17 cellular contexts compared by ENCODE assay signal in the genomic region with DNA sequence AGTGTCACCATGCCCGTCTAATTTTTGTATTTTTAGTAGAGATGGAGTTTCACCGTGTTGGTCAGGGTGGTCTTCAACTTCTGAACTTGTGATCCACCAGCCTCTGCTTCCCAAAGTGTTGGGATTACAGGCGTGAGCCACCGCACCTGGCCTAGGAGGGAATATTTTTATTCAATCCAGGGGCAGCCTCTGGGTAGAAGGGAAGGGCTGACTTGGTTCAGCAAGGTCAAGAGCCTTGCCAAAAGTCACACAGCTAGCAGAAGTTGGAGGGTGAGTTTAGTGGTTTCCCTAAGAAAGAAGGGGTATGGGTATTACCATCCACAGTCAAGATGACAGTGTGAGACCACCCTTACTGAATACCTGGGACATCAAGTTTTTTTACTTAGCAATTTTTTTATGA. TPM values are rescaled to one million over a fixed set of nuclear protein-coding genes. Genes with fewer than 3 reads are reported as not detected.
DNase-seq lines count a peak whose midpoint lies in the region; ATAC-seq and TF ChIP-seq lines count a peak whose summit lies in the region.
"Had no signal": no experiment of that assay in that cellular context is flagged by ENCODE, and none has a peak within 500 bp of the region (broad histone marks: within the 10 kb centered on the region; RNA-seq: fewer than 3 reads in every experiment).

No MANE protein-coding gene starts in this region.

- H3K9me3 Mint-ChIP-seq in activated naive CD4-positive, alpha-beta T cell treated with anti-CD3 and anti-CD28 coated beads for 36 hours: no peaks in the 10 kb centered on the region
- H3K9me3 Mint-ChIP-seq in activated T-helper 17 cell treated with anti-CD3 and anti-CD28 coated beads, Interleukin-2, amount 50 U/mL, for 72 hours: no peaks in the 10 kb centered on the region
- H3K9me3 Mint-ChIP-seq in mesothelial cell of epicardium: no peaks in the 10 kb centered on the region

- H3K36me3 Mint-ChIP-seq in activated naive CD4-positive, alpha-beta T cell treated with anti-CD3 and anti-CD28 coated beads for 36 hours (ENCODE audit: low read depth): peaks cover 2% of the 10 kb centered on the region
- H3K36me3 Mint-ChIP-seq in activated T-helper 17 cell treated with anti-CD3 and anti-CD28 coated beads, Interleukin-2, amount 50 U/mL, for 72 hours (ENCODE audit: low read depth): peaks cover 4% of the 10 kb centered on the region
- no peaks in the 10 kb centered on the region for H3K36me3 Mint-ChIP-seq in mesothelial cell of epicardium

- TF ChIP-seq CTCF in mesothelial cell of epicardium (IDR thresholded peaks at IDR 0.05; ENCODE audit: unreplicated experiment): no peak

- H3K4me1 Mint-ChIP-seq in activated naive CD4-positive, alpha-beta T cell treated with anti-CD3 and anti-CD28 coated beads for 36 hours (ENCODE audit: low read depth): peaks cover 7% of the 10 kb centered on the region
- H3K4me1 Mint-ChIP-seq in activated T-helper 17 cell treated with anti-CD3 and anti-CD28 coated beads, Interleukin-2, amount 50 U/mL, for 72 hours: no peaks in the 10 kb centered on the region
- H3K4me1 Mint-ChIP-seq in mesothelial cell of epicardium: peaks cover 24% of the 10 kb centered on the region

- H3K27ac Mint-ChIP-seq in activated naive CD4-positive, alpha-beta T cell treated with anti-CD3 and anti-CD28 coated beads for 36 hours: peak overlapping the region; percentile 24
- peak overlapping the region; percentile 48 for H3K27ac Mint-ChIP-seq in activated T-helper 17 cell treated with anti-CD3 and anti-CD28 coated beads, Interleukin-2, amount 50 U/mL, for 72 hours
- no peak overlapping the region for H3K27ac Mint-ChIP-seq in mesothelial cell of epicardium

- ATAC-seq in activated T-helper 17 cell treated with anti-CD3 and anti-CD28 coated beads, Interleukin-2, amount 50 U/mL, for 72 hours (replicated peaks): no peak
- ATAC-seq in HG02840 (IDR thresholded peaks at IDR 0.05; ENCODE audit: low FRiP score, unreplicated experiment): no peak

- intact Hi-C loops in activated naive CD4-positive, alpha-beta T cell treated with anti-CD3 and anti-CD28 coated beads for 36 hours (cut with micrococcal nuclease): no loop called here

- DNase-seq in activated naive CD4-positive, alpha-beta T cell treated with anti-CD3 and anti-CD28 coated beads for 36 hours: no peak
- DNase-seq in activated naive CD4-positive, alpha-beta T cell (lab: John Stamatoyannopoulos, UW): no peak
- DNase-seq in islet precursor cell (peak; percentile 12), mesothelial cell of epicardium (ENCODE audit: low spot score in 2 of 2, unreplicated experiment in 2 of 2) (no peak), NCI-H1436 (lab: John Stamatoyannopoulos, UW) (no peak)
- no peak for DNase-seq in activated CD8-positive, alpha-beta memory T cell treated with anti-CD3 and anti-CD28 coated beads, Interleukin-2, amount 50 U/mL, for 4 hours
- DNase-seq: C1 segment of cervical spinal cord, GF-D8, GOT3, Kasumi-1, MM.1S, NCI-H1092 treated with DMSO at 0.1 percent for 48 hours, NCI-H1694 treated with DMSO at 0.1 percent for 48 hours, NCI-H226, NCI-H524 treated with DMSO at 0.1 percent for 48 hours had no signal

- CTCF ChIA-PET in activated naive CD4-positive, alpha-beta T cell treated with anti-CD3 and anti-CD28 coated beads for 36 hours (lab: Charles Lee): no interaction called here

- no peak overlapping the region for H3K4me3 Mint-ChIP-seq in activated naive CD4-positive, alpha-beta T cell treated with anti-CD3 and anti-CD28 coated beads for 36 hours
- H3K4me3 Mint-ChIP-seq in activated T-helper 17 cell treated with anti-CD3 and anti-CD28 coated beads, Interleukin-2, amount 50 U/mL, for 72 hours: no peak overlapping the region
- H3K4me3 Mint-ChIP-seq in mesothelial cell of epicardium: no peak overlapping the region

- H3K27me3 Mint-ChIP-seq in activated naive CD4-positive, alpha-beta T cell treated with anti-CD3 and anti-CD28 coated beads for 36 hours (ENCODE audit: low read depth): peaks cover 15% of the 10 kb centered on the region
- peaks cover 5% of the 10 kb centered on the region for H3K27me3 Mint-ChIP-seq in activated T-helper 17 cell treated with anti-CD3 and anti-CD28 coated beads, Interleukin-2, amount 50 U/mL, for 72 hours
- H3K27me3 Mint-ChIP-seq in mesothelial cell of epicardium (ENCODE audit: low read depth): peaks cover 27% of the 10 kb centered on the region

RNA-seq across cellular contexts. Expression of a gene that starts 4.9 kb away (rescaled TPM):
- 10 to 100 TPM; 85.2 to 87.2 TPM for total RNA-seq in activated naive CD4-positive, alpha-beta T cell treated with anti-CD3 and anti-CD28 coated beads for 36 hours
- total RNA-seq in activated T-helper 17 cell treated with anti-CD3 and anti-CD28 coated beads, Interleukin-2, amount 50 U/mL, for 72 hours: 10 to 100 TPM; 43.6 to 53.8 TPM
- total RNA-seq in mesothelial cell of epicardium: 33.0 to 34.5 TPM (median 33.0 TPM) in 3 replicates

RNA-seq across cellular contexts. Expression of a gene that starts 22.6 kb away (rescaled TPM):
- 10 to 100 TPM; 51.2 to 56.5 TPM for total RNA-seq in activated naive CD4-positive, alpha-beta T cell treated with anti-CD3 and anti-CD28 coated beads for 36 hours
- 10 to 100 TPM; 34.9 to 89.7 TPM for total RNA-seq in activated T-helper 17 cell treated with anti-CD3 and anti-CD28 coated beads, Interleukin-2, amount 50 U/mL, for 72 hours
- total RNA-seq in mesothelial cell of epicardium: 1.7 to 3.4 TPM (median 1.9 TPM) in 3 replicates
